Comparison of ENCODE assay signal across 7 cellular contexts in genomic region chr6:31388916-31389801, GRCh38. TPM values are rescaled to one million over a fixed set of nuclear protein-coding genes. Genes with fewer than 3 reads are reported as not detected.
DNase-seq lines count a peak whose midpoint lies in the region; ATAC-seq, FAIRE-seq and TF ChIP-seq lines count a peak whose summit lies in the region.
"Not testable (repeated sequence)": the region's sequence is repeated elsewhere in the genome, so short reads cannot be mapped to it uniquely, and the experiment has no call there.

No MANE protein-coding gene starts in this region.

- not testable (repeated sequence) for H3K4me3 ChIP-seq in GM12878, gastroesophageal sphincter, pancreas

- TF ChIP-seq EP300 in GM12878 (IDR thresholded peaks at IDR 0.05; ENCODE audit: borderline replicate concordance in 1 of 2, control insufficient read depth in 1 of 2, low read depth in 2 of 2, low read length in 2 of 2); gastroesophageal sphincter (IDR thresholded peaks at IDR 0.05): not testable (repeated sequence)

- not testable (repeated sequence) for TF ChIP-seq RAD21 in GM12878 (IDR thresholded peaks at IDR 0.05; ENCODE audit: insufficient read depth, low read depth, low read length)

- ATAC-seq in GM12878 (peak; percentile 55; the same call in 2 of the 3 replicates), gastroesophageal sphincter (peak; percentile 34), left lobe of liver (peak; percentile 84), pancreas (peak; percentile 72 to 92 (median 88))

- not testable (repeated sequence) for H3K9ac ChIP-seq in GM12878 (ENCODE audit: control insufficient read depth, insufficient read depth, low read length)

- not testable (repeated sequence) for H3K79me2 ChIP-seq in GM12878 (ENCODE audit: control insufficient read depth, insufficient read depth, low read length)

- TF ChIP-seq CTCF in GM12878 (IDR thresholded peaks at IDR 0.05 in 2 of 3, conservative IDR thresholded peaks at IDR 0.05 in 1 of 3; ENCODE audit: control insufficient read depth in 2 of 3, extremely low read depth in 1 of 3, insufficient read depth in 1 of 3, low read depth in 3 of 3, low read length in 3 of 3); gastroesophageal sphincter (IDR thresholded peaks at IDR 0.05); pancreas (IDR thresholded peaks at IDR 0.05): not testable (repeated sequence)

- intact Hi-C loops in GM12878 (cut with micrococcal nuclease; ENCODE audit: unreplicated experiment) = loop anchor here (2.0 kb wide), 1 partner anchor 96 kb away; no protein-coding TSS in a partner anchor
- intact Hi-C loops in pancreas (cut with DNase I) = not testable (repeated sequence)

- 42% methylated on average over 3 of the region's 13 CpGs for WGBS in GM12878 (ENCODE audit: insufficient coverage, insufficient replicate concordance, low lambda C conversion rate, missing lambda C conversion rate)
- 50 to 51% methylated on average over 3 of the region's 13 CpGs for WGBS in gastroesophageal sphincter (ENCODE audit: low coverage in 1 of 2), 2 donors
- 54 to 85% methylated on average over 3 to 4 of the region's 13 CpGs for WGBS in pancreas, 2 donors

- H3K36me3 ChIP-seq in GM12878 (ENCODE audit: control insufficient read depth in 2 of 2, insufficient read depth in 2 of 2, low read length in 1 of 2); gastroesophageal sphincter; pancreas: not testable (repeated sequence)

- not testable (repeated sequence) for TF ChIP-seq POLR2A in GM12878 (IDR thresholded peaks at IDR 0.05; ENCODE audit: low read depth, low read length); gastroesophageal sphincter (IDR thresholded peaks at IDR 0.05)

- not testable (repeated sequence) for H3K27ac ChIP-seq in GM12878 (ENCODE audit: control insufficient read depth, insufficient read depth); gastroesophageal sphincter; pancreas

- H4K20me1 ChIP-seq in GM12878 (ENCODE audit: control insufficient read depth, insufficient read depth) = not testable (repeated sequence)

- POLR2A ChIA-PET in GM12878 (lab: Charles Lee) = not testable (repeated sequence)

- in situ Hi-C loops in GM12878 (cut with MboI) = not testable (repeated sequence)

- FAIRE-seq in G401.6 (lab: Jason Lieb, UNC) (peak; percentile 97), HTR-8/SVneo (lab: Jason Lieb, UNC) (peak; percentile 92), TTC549 (lab: Jason Lieb, UNC) (peak; percentile 84), GM12878 (lab: Jason Lieb, UNC) (peak; percentile 99)
- FAIRE-seq in pancreas (lab: Jason Lieb, UNC) = not testable (repeated sequence)

- not testable (repeated sequence) for BruUV-seq in GM12878 (replicated peaks; lab: Mats Ljungman, UMichigan)

- not testable (repeated sequence) for H3K9me3 ChIP-seq in GM12878 (replicated peaks; ENCODE audit: control insufficient read depth, insufficient read depth, low read length); gastroesophageal sphincter; pancreas

- DNase-seq in HTR-8/SVneo (ENCODE audit: insufficient read length, low spot score); GM12878 (ENCODE audit: low read depth, low spot score); left lobe of liver (ENCODE audit: low spot score); pancreas: not testable (repeated sequence)

- H2AFZ ChIP-seq in GM12878 (ENCODE audit: control insufficient read depth, low read depth, low read length) = not testable (repeated sequence)

- not testable (repeated sequence) for H3K4me2 ChIP-seq in GM12878 (ENCODE audit: control insufficient read depth, insufficient read depth)

- not testable (repeated sequence) for H3K27me3 ChIP-seq in GM12878 (replicated peaks in 1 of 2; ENCODE audit: control insufficient read depth in 2 of 2, insufficient read depth in 2 of 2, low read length in 1 of 2); gastroesophageal sphincter; pancreas

- not testable (repeated sequence) for H3K4me1 ChIP-seq in GM12878 (ENCODE audit: control insufficient read depth, insufficient read depth, low read length); gastroesophageal sphincter; pancreas

- SMC1A ChIA-PET in GM12878 (lab: Charles Lee; ENCODE audit: uncharacterized antibody, unreplicated experiment) = not testable (repeated sequence)

- CTCF ChIA-PET in GM12878 (lab: Yijun Ruan, JAX) = interaction anchor here (1.2 kb wide), 1 partner anchor 103 kb away, joined by 3 read pairs; no protein-coding TSS in a partner anchor

- RAD21 ChIA-PET in GM12878 (lab: Charles Lee; ENCODE audit: unreplicated experiment) = not testable (repeated sequence)

RNA-seq across cellular contexts. Expression of gene MICA, which starts 14.2 kb away (rescaled TPM):
- 4.9 and 6.3 TPM in 2 replicates for total RNA-seq in GM12878 (2013; cell fraction: nucleolus; rRNA removed)
- 8.1 and 9.0 TPM in 2 replicates for total RNA-seq in GM12878 (2014; rRNA removed)
- total RNA-seq in GM12878 (2014; rRNA removed; fragmentation: Illumina TruSeq; extraction: Trizol) = 6.8 and 7.9 TPM in 2 replicates
- total RNA-seq in GM12878 (2021) = 7.1 and 7.6 TPM in 2 replicates
- 4.6 TPM for polyA plus RNA-seq in GM12878 (2011; ENCODE audit: low read depth)
- polyA plus RNA-seq in GM12878 (2011; rRNA removed) = 6.4 and 10.3 TPM in 2 replicates
- 11.6 and 12.0 TPM in 2 replicates for polyA plus RNA-seq in GM12878 (2011; cell fraction: cytosol; rRNA removed)
- 21.3 and 26.8 TPM in 2 replicates for polyA plus RNA-seq in GM12878 (2011; cell fraction: nucleus; rRNA removed)
- 5.4 and 7.9 TPM in 2 replicates for polyA plus RNA-seq in GM12878 (2012)
- 7.1 and 8.8 TPM in 2 replicates for polyA plus RNA-seq in GM12878 (2014; fragmentation: Illumina TruSeq; extraction: Trizol)
- 1 to 10 TPM; 5.0 to 5.6 TPM for polyA plus RNA-seq in GM12878 (2014; fragmentation: Nextera tagmentation; extraction: Ambion mirVana)
- polyA plus RNA-seq in GM12878 (2014; rRNA removed) = 9.9 and 10.5 TPM in 2 replicates
- 1 to 10 TPM; 3.6 to 4.4 TPM for polyA plus RNA-seq in GM12878 (2016; fragmentation: Nextera tagmentation; extraction: Ambion mirVana)
- polyA minus RNA-seq in GM12878 (2011; rRNA and poly(A)+ RNA removed) = 8.0 and 10.0 TPM in 2 replicates
- polyA minus RNA-seq in GM12878 (2011; cell fraction: cytosol; rRNA and poly(A)+ RNA removed) = 2.0 and 2.7 TPM in 2 replicates
- polyA minus RNA-seq in GM12878 (2011; cell fraction: nucleus; rRNA and poly(A)+ RNA removed) = 4.4 and 9.0 TPM in 2 replicates
- 10 to 100 TPM; 17.4 to 33.2 (median 22.1) TPM for total RNA-seq in gastroesophageal sphincter
- total RNA-seq in left lobe of liver = 6.3 TPM
- 10 to 100 TPM in 1 of 6 donors, 1 to 10 TPM in 5; 4.8 to 15.8 (median 5.7) TPM for total RNA-seq in pancreas
- polyA plus RNA-seq in pancreas = 10 to 100 TPM; 13.6 to 22.6 TPM

RNA-seq across cellular contexts. Expression of gene HLA-B, which starts 32.2 kb away (rescaled TPM):
- total RNA-seq in GM12878 (2013; cell fraction: nucleolus; rRNA removed) = 2,210 and 2,286 TPM in 2 replicates
- total RNA-seq in GM12878 (2014; rRNA removed) (3,342 and 3,485 TPM in 2 replicates), GM12878 (2014; rRNA removed; fragmentation: Illumina TruSeq; extraction: Trizol) (2,610 and 2,649 TPM in 2 replicates), GM12878 (2021) (3,333 and 3,502 TPM in 2 replicates), gastroesophageal sphincter (100 to 1,000 TPM; 299 to 991 (median 620) TPM), left lobe of liver (291 TPM), pancreas (1,000 to 10,000 TPM in 1 of 6 donors, 100 to 1,000 TPM in 5; 141 to 1,089 (median 229) TPM)
- polyA plus RNA-seq in GM12878 (2011; ENCODE audit: low read depth) = 2,375 TPM
- polyA plus RNA-seq in GM12878 (2011; rRNA removed) (3,153 and 5,128 TPM in 2 replicates), GM12878 (2014; fragmentation: Illumina TruSeq; extraction: Trizol) (1,989 and 2,110 TPM in 2 replicates), GM12878 (2014; fragmentation: Nextera tagmentation; extraction: Ambion mirVana) (1,000 to 10,000 TPM in 1 of 2 experiments, 100 to 1,000 TPM in 1; 820 to 1,780 TPM), GM12878 (2014; rRNA removed) (3,468 and 4,014 TPM in 2 replicates), GM12878 (2016; fragmentation: Nextera tagmentation; extraction: Ambion mirVana) (1,000 to 10,000 TPM; 3,407 to 3,656 TPM), pancreas (100 to 1,000 TPM; 269 to 373 TPM)
- polyA plus RNA-seq in GM12878 (2011; cell fraction: cytosol; rRNA removed) = 3,568 and 5,770 TPM in 2 replicates
- polyA plus RNA-seq in GM12878 (2011; cell fraction: nucleus; rRNA removed) = 5,720 and 8,463 TPM in 2 replicates
- polyA plus RNA-seq in GM12878 (2012) = 3,427 and 3,948 TPM in 2 replicates
- polyA minus RNA-seq in GM12878 (2011; rRNA and poly(A)+ RNA removed) = 1,902 and 3,270 TPM in 2 replicates
- 1,058 and 1,080 TPM in 2 replicates for polyA minus RNA-seq in GM12878 (2011; cell fraction: cytosol; rRNA and poly(A)+ RNA removed)
- 1,332 and 1,398 TPM in 2 replicates for polyA minus RNA-seq in GM12878 (2011; cell fraction: nucleus; rRNA and poly(A)+ RNA removed)

Comparison
In these comparisons a context has a peak if more than half of its experiments do, and no peak if none do; other contexts are left out.
1. ATAC-seq: peak in every context shown above with its lines; median percentile 88 in pancreas; 84 in left lobe of liver; 55 in GM12878; 34 in gastroesophageal sphincter.